In the genomic region with DNA sequence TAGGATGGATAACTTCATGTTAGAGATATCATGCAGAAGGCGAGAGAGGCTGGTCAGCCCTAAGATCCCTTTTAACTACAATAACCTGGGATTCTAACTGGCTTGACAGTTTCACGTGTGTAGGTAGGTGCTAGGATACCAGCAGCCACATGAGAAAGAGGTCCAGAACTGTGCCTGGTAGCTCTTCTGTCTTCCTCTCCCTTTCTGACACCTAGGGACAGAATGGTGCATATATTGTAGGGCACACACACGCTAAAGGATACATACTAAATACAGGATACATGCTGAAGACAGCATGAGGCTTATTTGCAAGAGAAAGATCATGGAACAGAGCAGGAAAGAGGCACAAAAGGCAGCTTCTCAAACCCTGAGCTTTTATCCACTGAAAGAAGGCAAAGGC, we compare ENCODE assay signal across 23 cellular contexts. TPM values are rescaled to one million over a fixed set of nuclear protein-coding genes. Genes with fewer than 3 reads are reported as not detected.
DNase-seq lines count a peak whose midpoint lies in the region; ATAC-seq, FAIRE-seq and TF ChIP-seq lines count a peak whose summit lies in the region.
"Had no signal": no experiment of that assay in that cellular context is flagged by ENCODE, and none has a peak within 500 bp of the region (broad histone marks: within the 10 kb centered on the region; RNA-seq: fewer than 3 reads in every experiment).

No MANE protein-coding gene starts in this region.

- H3K4me1 Mint-ChIP-seq in Calu3 (ENCODE audit: low read depth, unreplicated experiment): peaks cover 9% of the 10 kb centered on the region

- TF ChIP-seq RAD21 in K562 (CRISPR knock-in tag; conservative IDR thresholded peaks at IDR 0.05 in 1 of 2, IDR thresholded peaks at IDR 0.05 in 1 of 2): peak in 1 of 2 experiments; percentile 59; a peak in 2 of 4 replicates

- H3K4me1 ChIP-seq in K562 (replicated peaks in 1 of 2; ENCODE audit: control insufficient read depth in 2 of 2, insufficient read depth in 2 of 2, low read length in 2 of 2) (peaks cover 27 to 34% of the 10 kb centered on the region in 2 experiments), osteoblast (ENCODE audit: insufficient read depth, low read length) (peaks cover 25% of the 10 kb centered on the region)

- TF ChIP-seq CTCF in K562 (IDR thresholded peaks at IDR 0.05 in 2 of 3, conservative IDR thresholded peaks at IDR 0.05 in 1 of 3; ENCODE audit: insufficient read depth in 2 of 3, low read depth in 1 of 3, low read length in 3 of 3) (peak in 2 of 3 experiments; percentile 23 to 42; a peak in 2 of 6 replicates), osteoblast (IDR thresholded peaks at IDR 0.05; ENCODE audit: extremely low read depth, low read depth, low read length) (no peak), Calu3 (IDR thresholded peaks at IDR 0.05; ENCODE audit: unreplicated experiment) (no peak)

- H3K9me3 Mint-ChIP-seq in Calu3 (ENCODE audit: low read depth, unreplicated experiment): no peaks in the 10 kb centered on the region
- H3K9me3 Mint-ChIP-seq: activated CD4-positive, alpha-beta T cell treated with anti-CD3 and anti-CD28 coated beads, Interleukin-2, amount 10 ng/mL, durations not matched to agents 24 days and 14 days had no signal

- DNase-seq in NCI-H2107 treated with DMSO at 0.1 percent for 48 hours (lab: John Stamatoyannopoulos, UW; ENCODE audit: unreplicated experiment) (peak; percentile 12), NCI-H2107 (lab: John Stamatoyannopoulos, UW) (no peak), NCI-H526 treated with DMSO at 0.1 percent for 48 hours (lab: John Stamatoyannopoulos, UW) (peak; percentile 75), K562 (ENCODE audit: extremely low read depth in 1 of 4, low spot score in 3 of 4) (peak in 2 of 4 experiments; percentile 37 to 39), osteoblast (ENCODE audit: insufficient read length, low spot score, missing footprints) (no peak), DMS53 (lab: John Stamatoyannopoulos, UW) (no peak), Calu3 (no peak), activated T-cell treated with anti-CD3 and anti-CD28 coated beads for 4 hours (no peak)
- DNase-seq: activated CD4-positive, alpha-beta T cell treated with anti-CD3 and anti-CD28 coated beads, Interleukin-2, amount 10 ng/mL, durations not matched to agents 24 days and 14 days; activated naive CD4-positive, alpha-beta T cell treated with anti-CD3 and anti-CD28 coated beads, Interleukin-2, amount 10 ng/mL, durations not matched to agents 7 days and 5 days; body of pancreas; dermis blood vessel endothelial cell; esophagus squamous epithelium; GDM1; glutamatergic neuron; naive thymus-derived CD8-positive, alpha-beta T cell; NCI-H1417 treated with DMSO at 0.1 percent for 48 hours; NCI-H226; spleen; T-helper 9 cell had no signal

- no peaks in the 10 kb centered on the region for H3K9me1 ChIP-seq in K562 (ENCODE audit: control insufficient read depth, insufficient read depth, low read length)

- H3K36me3 ChIP-seq in K562 (ENCODE audit: control insufficient read depth, insufficient read depth, low read length) (no peaks in the 10 kb centered on the region; the same call in 2 of the 3 replicates), osteoblast (ENCODE audit: insufficient read depth, low read length) (no peaks in the 10 kb centered on the region)
- H3K36me3 ChIP-seq: esophagus squamous epithelium, spleen, thoracic aorta had no signal

- POLR2A ChIA-PET in K562 (lab: Yijun Ruan, JAX): interaction anchor here (0.6 to 3.2 kb wide), 11 partner anchors 7 to 404 kb away, joined by 3 to 19 read pairs (median 4); no protein-coding TSS in a partner anchor

- H3K4me2 ChIP-seq in K562 (ENCODE audit: insufficient read depth, low read length) (peak overlapping the region; percentile 82; the same call in 1 of the 2 replicates), osteoblast (ENCODE audit: insufficient read depth, low read length) (peak overlapping the region; percentile 95)

- no peak overlapping the region for H3K27ac ChIP-seq in K562 (ENCODE audit: extremely low read depth, low read depth, low read length)
- no peak overlapping the region for H3K27ac ChIP-seq in osteoblast (ENCODE audit: low read depth, low read length)
- H3K27ac ChIP-seq: 22Rv1, body of pancreas, spleen, thoracic aorta had no signal

- H3K27me3 ChIP-seq in K562 (ENCODE audit: control insufficient read depth in 2 of 2, insufficient read depth in 2 of 2, low read length in 2 of 2) (0 out of 5 replicates have a peak, but pooled peaks cover 0 to 7% of the 10 kb centered on the region in 2 experiments), osteoblast (ENCODE audit: insufficient read depth, low read length) (no peaks in the 10 kb centered on the region)
- H3K27me3 ChIP-seq: body of pancreas, esophagus squamous epithelium had no signal

- FAIRE-seq in K562 (lab: Jason Lieb, UNC): no peak

- intact Hi-C loops in K562 (cut with micrococcal nuclease): loop anchor here (1.0 kb wide), 1 partner anchor 174 kb away; no protein-coding TSS in a partner anchor
- intact Hi-C loops in Calu3 (cut with micrococcal nuclease; ENCODE audit: unreplicated experiment): no loop called here

- no peak overlapping the region for H3K4me3 Mint-ChIP-seq in Calu3 (ENCODE audit: low read depth, unreplicated experiment)
- H3K4me3 Mint-ChIP-seq: activated CD4-positive, alpha-beta T cell treated with anti-CD3 and anti-CD28 coated beads, Interleukin-2, amount 10 ng/mL, durations not matched to agents 24 days and 14 days; activated naive CD4-positive, alpha-beta T cell treated with anti-CD3 and anti-CD28 coated beads, Interleukin-2, amount 10 ng/mL, durations not matched to agents 7 days and 5 days; naive thymus-derived CD8-positive, alpha-beta T cell had no signal

- TF ChIP-seq POLR2A in K562 (conservative IDR thresholded peaks at IDR 0.05): no peak

- peaks cover 17% of the 10 kb centered on the region for H4K20me1 ChIP-seq in K562 (replicated peaks; ENCODE audit: control insufficient read depth, insufficient read depth, low read length)
- H4K20me1 ChIP-seq in osteoblast (ENCODE audit: insufficient read depth, low read length): peaks cover 13% of the 10 kb centered on the region

- H3K4me3 ChIP-seq in K562: no peak overlapping the region
- H3K4me3 ChIP-seq in osteoblast (ENCODE audit: insufficient read depth, low read length): no peak overlapping the region
- H3K4me3 ChIP-seq: body of pancreas, thoracic aorta had no signal

- no peaks in the 10 kb centered on the region for H3K9me3 ChIP-seq in K562 (replicated peaks; ENCODE audit: control insufficient read depth, insufficient read depth, low read depth, low read length)
- H3K9me3 ChIP-seq in osteoblast (ENCODE audit: low read depth, low read length): no peaks in the 10 kb centered on the region
- H3K9me3 ChIP-seq: body of pancreas, esophagus squamous epithelium, spleen, thoracic aorta had no signal

- peak; percentile 8; the same call in 1 of the 3 replicates for ATAC-seq in K562
- ATAC-seq: body of pancreas; naive thymus-derived CD8-positive, alpha-beta T cell had no signal

- peaks cover 13% of the 10 kb centered on the region for H3K27me3 Mint-ChIP-seq in Calu3 (ENCODE audit: unreplicated experiment)

- in situ Hi-C loops in K562 (cut with MboI): no loop called here

- peaks cover 29% of the 10 kb centered on the region for H3K79me2 ChIP-seq in K562 (ENCODE audit: control insufficient read depth, insufficient read depth, low read length)
- H3K79me2 ChIP-seq in osteoblast (ENCODE audit: insufficient read depth, low read length): peaks cover 55% of the 10 kb centered on the region

- H3K36me3 Mint-ChIP-seq in Calu3 (ENCODE audit: insufficient read depth, unreplicated experiment): peaks cover 7% of the 10 kb centered on the region

- H3K9ac ChIP-seq in K562 (ENCODE audit: insufficient read depth in 1 of 2, low read depth in 2 of 2, low read length in 2 of 2): no peak overlapping the region

- no peak overlapping the region for H2AFZ ChIP-seq in K562 (ENCODE audit: low read depth, low read length)
- H2AFZ ChIP-seq in osteoblast (ENCODE audit: low read length): no peak overlapping the region

- no peak overlapping the region for H3K27ac Mint-ChIP-seq in Calu3 (ENCODE audit: unreplicated experiment)
- H3K27ac Mint-ChIP-seq: activated CD4-positive, alpha-beta T cell treated with anti-CD3 and anti-CD28 coated beads, Interleukin-2, amount 10 ng/mL, durations not matched to agents 24 days and 14 days; activated naive CD4-positive, alpha-beta T cell treated with anti-CD3 and anti-CD28 coated beads, Interleukin-2, amount 10 ng/mL, durations not matched to agents 7 days and 5 days; naive thymus-derived CD8-positive, alpha-beta T cell had no signal

- WGBS in K562 (ENCODE audit: insufficient coverage, low coverage, missing lambda C conversion rate): 41% methylated on average over 3 of the region's 3 CpGs

- BruUV-seq in K562 (replicated peaks; lab: Mats Ljungman, UMichigan) (no TSS peak), Calu3 (replicated peaks; lab: Mats Ljungman, UMichigan) (no TSS peak)

- CTCF ChIA-PET in K562 (lab: Yijun Ruan, JAX; ENCODE audit: low intra/inter-chr PET ratio): no interaction called here
- CTCF ChIA-PET in Calu3 (lab: Charles Lee): no interaction called here

- TF ChIP-seq EP300 in K562 (IDR thresholded peaks at IDR 0.05; ENCODE audit: low read length): no peak

RNA-seq across cellular contexts. Expression of a gene that starts 3.4 kb away (rescaled TPM):
- total RNA-seq in K562 (2011; cell fraction: chromatin; rRNA removed; ENCODE audit: low replicate concordance): 37.5 and 58.5 TPM in 2 replicates
- 38.7 and 44.9 TPM in 2 replicates for total RNA-seq in K562 (2011; cell fraction: nucleolus; rRNA removed)
- total RNA-seq in K562 (2011; cell fraction: nucleoplasm; rRNA removed): 41.6 and 49.3 TPM in 2 replicates
- total RNA-seq in K562 (2014; rRNA removed) (4.0 TPM in 2 replicates), K562 (2014; rRNA removed; fragmentation: Illumina TruSeq; extraction: Trizol) (1.6 and 1.9 TPM in 2 replicates), K562 (2015; rRNA removed; fragmentation: Illumina TruSeq; extraction: Trizol) (1.1 and 1.2 TPM in 2 replicates), K562 (2021) (7.3 and 8.7 TPM in 2 replicates), osteoblast (16.2 and 18.1 TPM in 2 replicates), Calu3 (2022) (3.9 and 4.3 TPM in 2 replicates)
- polyA plus RNA-seq in K562 (2011; rRNA removed) (2.1 and 3.2 TPM in 2 replicates), K562 (2014; fragmentation: Illumina TruSeq; extraction: Trizol) (4.1 and 5.4 TPM in 2 replicates), K562 (2014; fragmentation: Nextera tagmentation; extraction: Ambion mirVana) (under 1 TPM; 0.30 to 0.32 TPM), K562 (2014; rRNA removed) (2.5 and 4.7 TPM in 2 replicates)
- polyA plus RNA-seq in K562 (2011; cell fraction: cytosol; rRNA removed): 3.3 and 3.5 TPM in 2 replicates
- polyA plus RNA-seq in K562 (2011; cell fraction: nucleus; rRNA removed): 7.3 and 12.9 TPM in 2 replicates
- polyA plus RNA-seq in K562 (2012): 3.6 and 8.0 TPM in 2 replicates
- polyA minus RNA-seq in K562 (2011; rRNA and poly(A)+ RNA removed): 6.7 and 10.2 TPM in 2 replicates
- polyA minus RNA-seq in K562 (2011; cell fraction: cytosol; rRNA and poly(A)+ RNA removed): 5.6 and 7.4 TPM in 2 replicates
- polyA minus RNA-seq in K562 (2011; cell fraction: nucleus; rRNA and poly(A)+ RNA removed): 13.2 and 15.6 TPM in 2 replicates
- total RNA-seq: OCI-LY7 had no signal

Comparison
In these comparisons a context has a peak if more than half of its experiments do, and no peak if none do; other contexts are left out.
1. DNase-seq: peak in NCI-H2107 treated with DMSO at 0.1 percent for 48 hours (single experiment) and NCI-H526 treated with DMSO at 0.1 percent for 48 hours (single experiment); none in NCI-H2107 (single experiment), osteoblast (single experiment), DMS53 (single experiment), Calu3 (single experiment) and activated T-cell treated with anti-CD3 and anti-CD28 coated beads for 4 hours (single experiment).
2. CTCF ChIP-seq: peak in K562 (2 of 3); none in osteoblast (single experiment) and Calu3 (single experiment).